Comparison of ENCODE assay signal across 20 cellular contexts in genomic region chr22:37489994-37490393, GRCh38. TPM values are rescaled to one million over a fixed set of nuclear protein-coding genes. Genes with fewer than 3 reads are reported as not detected.
DNase-seq lines count a peak whose midpoint lies in the region; ATAC-seq, FAIRE-seq and TF ChIP-seq lines count a peak whose summit lies in the region.
"Had no signal": no experiment of that assay in that cellular context is flagged by ENCODE, and none has a peak within 500 bp of the region (broad histone marks: within the 10 kb centered on the region; RNA-seq: fewer than 3 reads in every experiment).

No MANE protein-coding gene starts in this region.

- in situ Hi-C loops in HepG2 (cut with HindIII; ENCODE audit: extremely low pct_ligation_motif_present, low pct_unique_long_range_greater_than_20kb): no loop called here

- H2AFZ ChIP-seq in HepG2 (ENCODE audit: low read length): no peak overlapping the region

- H3K4me2 ChIP-seq in HepG2 (ENCODE audit: low read depth, low read length): no peak overlapping the region

- DNase-seq in HepG2 (ENCODE audit: low spot score) (no peak), right lobe of liver (no peak), T-helper 17 cell (no peak), left kidney (ENCODE audit: low read depth, low spot score) (peak; percentile 63), SIG-M5 treated with dmso at 0.1 percent for 504 hours (lab: John Stamatoyannopoulos, UW; ENCODE audit: unreplicated experiment) (no peak), NCI-H774 (lab: John Stamatoyannopoulos, UW) (no peak), SJCRH30 (no peak)
- DNase-seq: EL, H7, IMR-90, Karpas-422, MM.1S, NCI-H1105, NCI-H1694 treated with DMSO at 0.1 percent for 48 hours, NCI-H446, NCI-H748 treated with DMSO at 0.1 percent for 48 hours, RPMI8226 had no signal

- H3K4me3 ChIP-seq in HepG2 (replicated peaks in 1 of 3; ENCODE audit: insufficient read depth in 1 of 3, low read depth in 2 of 3, low read length in 3 of 3) (no peak overlapping the region), right lobe of liver (no peak overlapping the region), SJCRH30 (no peak overlapping the region)
- H3K4me3 ChIP-seq: SJSA1 had no signal

- peaks cover 49% of the 10 kb centered on the region for H3K4me1 Mint-ChIP-seq in T-helper 17 cell

- ATAC-seq in HepG2: no peak
- no peak for ATAC-seq in right lobe of liver
- ATAC-seq in T-helper 17 cell: no peak

- CTCF ChIA-PET in HepG2 (lab: Yijun Ruan, JAX; ENCODE audit: low intra/inter-chr PET ratio, low total read pairs): no interaction called here

- no peaks in the 10 kb centered on the region for H3K27me3 Mint-ChIP-seq in T-helper 17 cell

- H3K9me3 ChIP-seq in HepG2 (ENCODE audit: low read length) (no peaks in the 10 kb centered on the region), right lobe of liver (no peaks in the 10 kb centered on the region), T-helper 17 cell (ENCODE audit: control insufficient read depth, low read length, poor library complexity, severe bottlenecking) (no peaks in the 10 kb centered on the region), SJCRH30 (replicated peaks) (no peaks in the 10 kb centered on the region)
- H3K9me3 ChIP-seq: SJSA1 had no signal

- TF ChIP-seq CTCF in HepG2 (CRISPR knock-in tag; IDR thresholded peaks at IDR 0.05) (no peak), right lobe of liver (IDR thresholded peaks at IDR 0.05) (no peak)

- FAIRE-seq in HepG2 (lab: Jason Lieb, UNC): no peak

- intact Hi-C loops in HepG2 (cut with micrococcal nuclease; ENCODE audit: unreplicated experiment): no loop called here
- intact Hi-C loops in right lobe of liver (cut with DNase I): no loop called here

- H3K9ac ChIP-seq in HepG2 (ENCODE audit: insufficient read depth, low read depth, low read length): no peak overlapping the region

- H3K4me1 ChIP-seq in HepG2 (ENCODE audit: insufficient read depth, low read length): peaks cover 50% of the 10 kb centered on the region
- H3K4me1 ChIP-seq in right lobe of liver: peaks cover 0 to 7% (median 2%) of the 10 kb centered on the region in 4 donors
- peaks cover 13% of the 10 kb centered on the region for H3K4me1 ChIP-seq in SJCRH30

- TF ChIP-seq EP300 in HepG2 (IDR thresholded peaks at IDR 0.05; ENCODE audit: low read depth in 2 of 2, low read length in 2 of 2) (no peak), HepG2 (CRISPR knock-in tag; IDR thresholded peaks at IDR 0.05; ENCODE audit: borderline replicate concordance) (no peak)

- H3K27ac ChIP-seq in HepG2 (ENCODE audit: extremely low read length, insufficient read depth, low read length) (no peak overlapping the region), right lobe of liver (no peak overlapping the region), SJCRH30 (no peak overlapping the region)
- H3K27ac ChIP-seq: SJSA1 had no signal

- 99% methylated on average over 8 of the region's 10 CpGs for WGBS in HepG2 (ENCODE audit: low lambda C conversion rate)
- WGBS in right lobe of liver (ENCODE audit: insufficient coverage, low coverage, low lambda C conversion rate, missing lambda C conversion rate): 67% methylated on average over 1 of the region's 10 CpGs

- H3K36me3 Mint-ChIP-seq in T-helper 17 cell (ENCODE audit: low read depth): no peaks in the 10 kb centered on the region
- H3K36me3 Mint-ChIP-seq: CD14-positive monocyte had no signal

- H3K79me2 ChIP-seq in HepG2 (ENCODE audit: insufficient read depth, low read length): no peaks in the 10 kb centered on the region

- no peak overlapping the region for H3K4me3 Mint-ChIP-seq in T-helper 17 cell
- H3K4me3 Mint-ChIP-seq: CD14-positive monocyte had no signal

- no peak for TF ChIP-seq POLR2A in HepG2 (IDR thresholded peaks at IDR 0.05; ENCODE audit: insufficient read depth in 1 of 2, low read depth in 2 of 2, low read length in 2 of 2)
- no peak for TF ChIP-seq POLR2A in right lobe of liver (IDR thresholded peaks at IDR 0.05)

- POLR2A ChIA-PET in HepG2 (lab: Yijun Ruan, JAX): interaction anchor here (1.5 to 2.6 kb wide), 3 partner anchors 8 to 17 kb away, joined by 4 to 11 read pairs (median 5); no protein-coding TSS in a partner anchor

- BruUV-seq in HepG2 (replicated peaks; lab: Mats Ljungman, UMichigan): no TSS peak

- 0 out of 5 replicates have a peak, but pooled peaks cover 0 to 7% of the 10 kb centered on the region in 2 experiments for H3K27me3 ChIP-seq in HepG2 (ENCODE audit: control insufficient read depth in 1 of 2, insufficient read depth in 2 of 2, low read length in 2 of 2)
- H3K27me3 ChIP-seq in right lobe of liver: no peaks in the 10 kb centered on the region
- no peaks in the 10 kb centered on the region for H3K27me3 ChIP-seq in SJCRH30
- H3K27me3 ChIP-seq: SJSA1 had no signal

- no peaks in the 10 kb centered on the region for H4K20me1 ChIP-seq in HepG2 (ENCODE audit: insufficient read depth, low read length)

- TF ChIP-seq RAD21 in HepG2 (CRISPR knock-in tag; IDR thresholded peaks at IDR 0.05): no peak

- H3K36me3 ChIP-seq in HepG2 (replicated peaks in 1 of 2; ENCODE audit: control insufficient read depth in 1 of 2, insufficient read depth in 2 of 2, low read length in 2 of 2): peaks cover 11 to 35% of the 10 kb centered on the region in 2 experiments; a peak in 4 of 5 replicates
- no peaks in the 10 kb centered on the region for H3K36me3 ChIP-seq in right lobe of liver
- H3K36me3 ChIP-seq in SJCRH30: peaks cover 13% of the 10 kb centered on the region

- H3K27ac Mint-ChIP-seq in T-helper 17 cell: peak overlapping the region; percentile 54
- H3K27ac Mint-ChIP-seq: CD14-positive monocyte had no signal

RNA-seq across cellular contexts. Expression of gene MFNG, which starts 3.8 kb away (rescaled TPM):
- 1.0 and 1.1 TPM in 2 replicates for total RNA-seq in HepG2 (2016; rRNA removed; fragmentation: Illumina TruSeq; extraction: Trizol)
- total RNA-seq in HepG2 (2016; cell fraction: cytosol; rRNA removed; fragmentation: Illumina TruSeq; extraction: Trizol; ENCODE audit: low read depth): 0.35 and 1.1 TPM in 2 replicates
- total RNA-seq in HepG2 (2016; cell fraction: insoluble cytoplasmic fraction; rRNA removed; fragmentation: Illumina TruSeq; extraction: Trizol): 0.55 and 0.80 TPM in 2 replicates
- 1.4 and 1.9 TPM in 2 replicates for total RNA-seq in HepG2 (2016; cell fraction: membrane; rRNA removed; fragmentation: Illumina TruSeq; extraction: Trizol)
- 0.56 and 1.6 TPM in 2 replicates for total RNA-seq in HepG2 (2016; cell fraction: nucleus; rRNA removed; fragmentation: Illumina TruSeq; extraction: Trizol)
- 11.7 and 19.8 TPM in 2 replicates for polyA plus RNA-seq in HepG2 (2011; rRNA removed)
- 15.3 and 15.7 TPM in 2 replicates for polyA plus RNA-seq in HepG2 (2011; cell fraction: cytosol; rRNA removed)
- 37.0 and 46.6 TPM in 2 replicates for polyA plus RNA-seq in HepG2 (2011; cell fraction: nucleus; rRNA removed)
- 14.5 and 20.0 TPM in 2 replicates for polyA plus RNA-seq in HepG2 (2012)
- polyA plus RNA-seq in HepG2 (2016; cell fraction: cytosol; fragmentation: Illumina TruSeq; extraction: Trizol; ENCODE audit: low read depth): 0.79 and 0.97 TPM in 2 replicates
- 0.81 and 0.93 TPM in 2 replicates for polyA plus RNA-seq in HepG2 (2016; cell fraction: insoluble cytoplasmic fraction; fragmentation: Illumina TruSeq; extraction: Trizol; ENCODE audit: low read depth)
- 1.1 and 1.3 TPM in 2 replicates for polyA plus RNA-seq in HepG2 (2016; cell fraction: membrane; fragmentation: Illumina TruSeq; extraction: Trizol; ENCODE audit: low read depth)
- polyA plus RNA-seq in HepG2 (2016; cell fraction: nucleus; fragmentation: Illumina TruSeq; extraction: Trizol; ENCODE audit: insufficient read depth, low read depth): 1.3 and 4.5 TPM in 2 replicates
- 0.77 and 12.5 TPM in 2 replicates for polyA minus RNA-seq in HepG2 (2011; rRNA and poly(A)+ RNA removed; ENCODE audit: low replicate concordance)
- polyA minus RNA-seq in HepG2 (2011; cell fraction: cytosol; rRNA and poly(A)+ RNA removed): 3.2 and 6.1 TPM in 2 replicates
- 6.1 and 9.8 TPM in 2 replicates for polyA minus RNA-seq in HepG2 (2011; cell fraction: nucleus; rRNA and poly(A)+ RNA removed)
- 10 to 100 TPM in 4 of 6 experiments, 1 to 10 TPM in 2; 5.6 to 14.4 (median 10.2) TPM for total RNA-seq in right lobe of liver
- total RNA-seq in T-helper 17 cell: 100 to 1,000 TPM; 139 to 150 TPM
- total RNA-seq in SJCRH30 (2014; rRNA removed; shearing (Covaris generic)): 0.36 and 1.1 TPM in 2 replicates
- total RNA-seq: A673, IMR-90, SJSA1 had no signal

RNA-seq across cellular contexts. Expression of gene CARD10, which starts 29.2 kb away (rescaled TPM):
- total RNA-seq in HepG2 (2016; rRNA removed; fragmentation: Illumina TruSeq; extraction: Trizol) (28.9 and 35.2 TPM in 2 replicates), right lobe of liver (10 to 100 TPM in 5 of 6 experiments, 1 to 10 TPM in 1; 9.0 to 27.8 (median 14.2) TPM), T-helper 17 cell (under 1 TPM; 0.12 to 0.31 TPM)
- 3.9 and 4.1 TPM in 2 replicates for total RNA-seq in HepG2 (2016; cell fraction: cytosol; rRNA removed; fragmentation: Illumina TruSeq; extraction: Trizol; ENCODE audit: low read depth)
- 24.8 and 36.0 TPM in 2 replicates for total RNA-seq in HepG2 (2016; cell fraction: insoluble cytoplasmic fraction; rRNA removed; fragmentation: Illumina TruSeq; extraction: Trizol)
- total RNA-seq in HepG2 (2016; cell fraction: membrane; rRNA removed; fragmentation: Illumina TruSeq; extraction: Trizol): 11.9 and 12.5 TPM in 2 replicates
- total RNA-seq in HepG2 (2016; cell fraction: nucleus; rRNA removed; fragmentation: Illumina TruSeq; extraction: Trizol): 17.8 and 21.3 TPM in 2 replicates
- 55.8 and 92.3 TPM in 2 replicates for polyA plus RNA-seq in HepG2 (2011; rRNA removed)
- polyA plus RNA-seq in HepG2 (2011; cell fraction: cytosol; rRNA removed): 52.6 and 75.1 TPM in 2 replicates
- polyA plus RNA-seq in HepG2 (2011; cell fraction: nucleus; rRNA removed): 203 and 227 TPM in 2 replicates
- polyA plus RNA-seq in HepG2 (2012): 46.8 and 57.2 TPM in 2 replicates
- 3.0 TPM in 2 replicates for polyA plus RNA-seq in HepG2 (2016; cell fraction: cytosol; fragmentation: Illumina TruSeq; extraction: Trizol; ENCODE audit: low read depth)
- polyA plus RNA-seq in HepG2 (2016; cell fraction: insoluble cytoplasmic fraction; fragmentation: Illumina TruSeq; extraction: Trizol; ENCODE audit: low read depth): 28.5 and 30.3 TPM in 2 replicates
- 9.1 and 9.4 TPM in 2 replicates for polyA plus RNA-seq in HepG2 (2016; cell fraction: membrane; fragmentation: Illumina TruSeq; extraction: Trizol; ENCODE audit: low read depth)
- polyA plus RNA-seq in HepG2 (2016; cell fraction: nucleus; fragmentation: Illumina TruSeq; extraction: Trizol; ENCODE audit: insufficient read depth, low read depth): 42.1 and 44.8 TPM in 2 replicates
- polyA minus RNA-seq in HepG2 (2011; rRNA and poly(A)+ RNA removed; ENCODE audit: low replicate concordance): 15.9 and 164 TPM in 2 replicates
- polyA minus RNA-seq in HepG2 (2011; cell fraction: cytosol; rRNA and poly(A)+ RNA removed): 61.5 and 72.6 TPM in 2 replicates
- 31.9 and 42.5 TPM in 2 replicates for polyA minus RNA-seq in HepG2 (2011; cell fraction: nucleus; rRNA and poly(A)+ RNA removed)
- total RNA-seq in SJCRH30 (2014; rRNA removed; shearing (Covaris generic)): 28.9 and 30.9 TPM in 2 replicates
- polyA plus RNA-seq: CD14-positive monocyte had no signal

Comparison
In these comparisons a context has a peak if more than half of its experiments do, and no peak if none do; other contexts are left out.
1. RNA of gene MFNG, which starts 3.8 kb away (total RNA-seq): 139 to 150 TPM in T-helper 17 cell; 5.6 to 14.4 TPM in right lobe of liver, 0.35 to 1.9 TPM in HepG2 and 0.36 to 1.1 TPM in SJCRH30; every median in the first group is over 4 times any median in the second.